In genomic region chr13:101706651-101707050, GRCh38 we compare ENCODE assay signal across 8 cellular contexts.
DNase-seq lines count a peak whose midpoint lies in the region; TF ChIP-seq lines count a peak whose summit lies in the region.

No MANE protein-coding gene starts in this region.

- H3K36me3 ChIP-seq in A673 (ENCODE audit: insufficient read depth, low read length, poor library complexity, severe bottlenecking), result no peaks in the 10 kb centered on the region
- peaks cover 49% of the 10 kb centered on the region for H3K36me3 ChIP-seq in GM23248 (ENCODE audit: low read depth)
- no peaks in the 10 kb centered on the region for H3K36me3 ChIP-seq in uterus

- POLR2A ChIA-PET in A673 (lab: Charles Lee; ENCODE audit: low non-redundant PET), result no interaction called here

- H3K27me3 ChIP-seq in A673 (replicated peaks; ENCODE audit: insufficient read depth, low read depth, low read length, poor library complexity), result no peaks in the 10 kb centered on the region
- H3K27me3 ChIP-seq in GM23248 (replicated peaks; ENCODE audit: insufficient read depth), result no peaks in the 10 kb centered on the region
- no peaks in the 10 kb centered on the region for H3K27me3 ChIP-seq in uterus

- H3K4me1 ChIP-seq in A673 (ENCODE audit: insufficient read depth, low read length, poor library complexity, severe bottlenecking) (peaks cover 7% of the 10 kb centered on the region), GM23248 (ENCODE audit: insufficient read depth) (peaks cover 17% of the 10 kb centered on the region), uterus (no peaks in the 10 kb centered on the region)

- no peaks in the 10 kb centered on the region for H4K20me1 ChIP-seq in GM23248 (ENCODE audit: insufficient read depth)

- CTCF ChIA-PET in A673 (lab: Charles Lee), result no interaction called here

- WGBS in GM23248 (ENCODE audit: low coverage in 1 of 2, low lambda C conversion rate in 2 of 2, missing lambda C conversion rate in 2 of 2), 2 experiments, result 1 to 3% methylated on average over 6 of the region's 6 CpGs

- H3K27ac ChIP-seq in A673 (ENCODE audit: low read depth, low read length, poor library complexity, severe bottlenecking), result no peak overlapping the region
- H3K27ac ChIP-seq in GM23248, result peak overlapping the region; percentile 78
- no peak overlapping the region for H3K27ac ChIP-seq in uterus

- no peaks in the 10 kb centered on the region for H3K9me2 ChIP-seq in GM23248 (ENCODE audit: insufficient read depth)

- peaks cover 32% of the 10 kb centered on the region for H3F3A ChIP-seq in GM23248 (ENCODE audit: insufficient read depth)

- H3K79me2 ChIP-seq in GM23248 (ENCODE audit: insufficient read depth), result no peaks in the 10 kb centered on the region

- peak; percentile 71 for DNase-seq in A673 (ENCODE audit: low spot score)
- peak; percentile 98 for DNase-seq in GM23248
- DNase-seq in SKM-1 (lab: John Stamatoyannopoulos, UW; ENCODE audit: unreplicated experiment), result peak; percentile 94
- peak; percentile 99 for DNase-seq in foreskin fibroblast
- no peak for DNase-seq in GM20000 (ENCODE audit: low spot score)
- DNase-seq in NCI-H2196 treated with DMSO at 0.1 percent for 48 hours (lab: John Stamatoyannopoulos, UW; ENCODE audit: unreplicated experiment), result no peak
- DNase-seq in NCI-H510A (lab: John Stamatoyannopoulos, UW), result no peak
- no peak for DNase-seq in uterus

- in situ Hi-C loops in GM23248 (cut with MboI), result no loop called here

- peak overlapping the region; percentile 27 for H3K4me2 ChIP-seq in GM23248 (ENCODE audit: unreplicated experiment)

- H2AFZ ChIP-seq in GM23248, result no peak overlapping the region

- TF ChIP-seq POLR2A in uterus (IDR thresholded peaks at IDR 0.05), result no peak

- TF ChIP-seq CTCF in A673 (conservative IDR thresholded peaks at IDR 0.05; ENCODE audit: low read depth, low read length), result no peak
- TF ChIP-seq CTCF in foreskin fibroblast (IDR thresholded peaks at IDR 0.05; ENCODE audit: low read depth, low read length), result no peak
- no peak for TF ChIP-seq CTCF in GM20000 (IDR thresholded peaks at IDR 0.05; ENCODE audit: extremely low read depth, missing control alignments)
- no peak for TF ChIP-seq CTCF in uterus (IDR thresholded peaks at IDR 0.05)

- H3K4me3 ChIP-seq in A673 (ENCODE audit: low read depth, low read length, poor library complexity, severe bottlenecking), result no peak overlapping the region
- no peak overlapping the region for H3K4me3 ChIP-seq in GM23248
- no peak overlapping the region for H3K4me3 ChIP-seq in foreskin fibroblast (ENCODE audit: low read depth in 1 of 2, low read length in 2 of 2)
- no peak overlapping the region for H3K4me3 ChIP-seq in uterus

- BruUV-seq in A673 (replicated peaks; lab: Mats Ljungman, UMichigan), result no TSS peak

- H3K9me3 ChIP-seq in A673 (ENCODE audit: low read depth, low read length, poor library complexity, severe bottlenecking) (no peaks in the 10 kb centered on the region), GM23248 (ENCODE audit: low read depth) (no peaks in the 10 kb centered on the region), uterus (no peaks in the 10 kb centered on the region)

- intact Hi-C loops in A673 (cut with micrococcal nuclease; ENCODE audit: unreplicated experiment) (no loop called here), uterus (cut with DNase I; ENCODE audit: low total_unique reads) (no loop called here)

- peak overlapping the region; percentile 43 for H3K9ac ChIP-seq in GM23248

Comparison
In these comparisons a context has a peak if more than half of its experiments do, and no peak if none do; other contexts are left out.
1. DNase-seq: peak in A673 (single experiment), GM23248 (single experiment), SKM-1 (single experiment) and foreskin fibroblast (2 of 2); none in GM20000 (single experiment), NCI-H2196 treated with DMSO at 0.1 percent for 48 hours (single experiment), NCI-H510A (single experiment) and uterus (0 of 2).